In genomic region chr2:28431741-28432140, GRCh38 we compare ENCODE assay signal across 15 cellular contexts. TPM values are rescaled to one million over a fixed set of nuclear protein-coding genes. Genes with fewer than 3 reads are reported as not detected.
DNase-seq lines count a peak whose midpoint lies in the region; ATAC-seq and TF ChIP-seq lines count a peak whose summit lies in the region.
"Had no signal": no experiment of that assay in that cellular context is flagged by ENCODE, and none has a peak within 500 bp of the region (broad histone marks: within the 10 kb centered on the region; RNA-seq: fewer than 3 reads in every experiment).

No MANE protein-coding gene starts in this region.

- POLR2A ChIA-PET in activated CD4-positive, alpha-beta memory T cell treated with anti-CD3 and anti-CD28 coated beads, Interleukin-2, amount 10 ng/mL, durations not matched to agents 7 days and 5 days (lab: Charles Lee), result interaction anchor here (2.0 to 3.0 kb wide), 2 partner anchors 18 to 24 kb away, joined by 4 to 14 read pairs; no protein-coding TSS in a partner anchor
- POLR2A ChIA-PET in activated CD4-positive, alpha-beta memory T cell treated with anti-CD3 and anti-CD28 coated beads for 36 hours (lab: Charles Lee), result no interaction called here

- H3K4me2 ChIP-seq in neuronal stem cell (ENCODE audit: insufficient read depth, low read length, poor library complexity, severe bottlenecking), result no peak overlapping the region
- H3K4me2 ChIP-seq in trophoblast cell (ENCODE audit: low read length), result no peak overlapping the region
- H3K4me2 ChIP-seq: BLaER1 had no signal

- peaks cover 0 to 12% (median 0%) of the 10 kb centered on the region in 3 experiments for H3K27me3 ChIP-seq in neuronal stem cell (ENCODE audit: control insufficient read depth in 3 of 3, insufficient read depth in 3 of 3, low read depth in 1 of 3, low read length in 3 of 3)
- H3K27me3 ChIP-seq in trophoblast cell (ENCODE audit: insufficient read depth, low read length), result no peaks in the 10 kb centered on the region
- H3K27me3 ChIP-seq: BLaER1 had no signal

- no peak overlapping the region for H3K4me3 Mint-ChIP-seq in activated CD4-positive, alpha-beta memory T cell treated with anti-CD3 and anti-CD28 coated beads, Interleukin-2, amount 10 ng/mL, durations not matched to agents 7 days and 5 days
- no peak overlapping the region for H3K4me3 Mint-ChIP-seq in activated CD4-positive, alpha-beta memory T cell treated with anti-CD3 and anti-CD28 coated beads for 36 hours
- H3K4me3 Mint-ChIP-seq in CD14-positive monocyte (no peak overlapping the region), nephron progenitor cell (no peak overlapping the region)
- H3K4me3 Mint-ChIP-seq in activated T-helper 17 cell treated with anti-CD3 and anti-CD28 coated beads, Interleukin-2, amount 50 U/mL, for 72 hours, result no peak overlapping the region
- H3K4me3 Mint-ChIP-seq: CD4-positive, CD25-positive, alpha-beta regulatory T cell had no signal

- H3K4me3 ChIP-seq in neuronal stem cell (ENCODE audit: low read length in 2 of 2), result no peak overlapping the region
- no peak overlapping the region for H3K4me3 ChIP-seq in trophoblast cell (ENCODE audit: low read depth, low read length)
- H3K4me3 ChIP-seq: BLaER1 had no signal

- no peak overlapping the region for H4K12ac ChIP-seq in trophoblast cell (ENCODE audit: low read depth, low read length)

- no peaks in the 10 kb centered on the region for H3K27me3 Mint-ChIP-seq in activated CD4-positive, alpha-beta memory T cell treated with anti-CD3 and anti-CD28 coated beads, Interleukin-2, amount 10 ng/mL, durations not matched to agents 7 days and 5 days
- no peaks in the 10 kb centered on the region for H3K27me3 Mint-ChIP-seq in activated CD4-positive, alpha-beta memory T cell treated with anti-CD3 and anti-CD28 coated beads for 36 hours
- H3K27me3 Mint-ChIP-seq in CD14-positive monocyte (ENCODE audit: low read depth in 3 of 3) (peaks cover 0 to 4% (median 0%) of the 10 kb centered on the region in 3 donors), nephron progenitor cell (ENCODE audit: low read depth, poor library complexity) (no peaks in the 10 kb centered on the region)
- no peaks in the 10 kb centered on the region for H3K27me3 Mint-ChIP-seq in activated T-helper 17 cell treated with anti-CD3 and anti-CD28 coated beads, Interleukin-2, amount 50 U/mL, for 72 hours
- H3K27me3 Mint-ChIP-seq: CD4-positive, CD25-positive, alpha-beta regulatory T cell had no signal

- H2BK120ac ChIP-seq in neuronal stem cell (ENCODE audit: low read depth, low read length), result no peak overlapping the region
- H2BK120ac ChIP-seq in trophoblast cell (ENCODE audit: insufficient read depth, low read length, poor library complexity), result no peak overlapping the region

- WGBS in neuronal stem cell (ENCODE audit: extremely low coverage in 2 of 2, insufficient read length in 2 of 2, insufficient replicate concordance in 1 of 2), 2 donors, result no CpG with 5 or more reads among the region's 4 CpGs
- WGBS in trophoblast cell (ENCODE audit: extremely low coverage, insufficient coverage, insufficient read length), result no CpG with 5 or more reads among the region's 4 CpGs

- intact Hi-C loops in activated CD4-positive, alpha-beta memory T cell treated with anti-CD3 and anti-CD28 coated beads for 36 hours (cut with micrococcal nuclease), result no loop called here
- intact Hi-C loops in CD14-positive monocyte (cut with micrococcal nuclease), result no loop called here

- CTCF ChIA-PET in activated CD4-positive, alpha-beta memory T cell treated with anti-CD3 and anti-CD28 coated beads, Interleukin-2, amount 10 ng/mL, durations not matched to agents 7 days and 5 days (lab: Charles Lee), result interaction anchor here (1.4 kb wide), 2 partner anchors 18 to 678 kb away, joined by 3 read pairs; no protein-coding TSS in a partner anchor
- CTCF ChIA-PET in activated CD4-positive, alpha-beta memory T cell treated with anti-CD3 and anti-CD28 coated beads for 36 hours (lab: Charles Lee), result interaction anchor here (1.0 kb wide), 1 partner anchor 23 kb away, joined by 4 read pairs; no protein-coding TSS in a partner anchor

- no peak for DNase-seq in activated CD4-positive, alpha-beta memory T cell treated with anti-CD3 and anti-CD28 coated beads, Interleukin-2, amount 10 ng/mL, durations not matched to agents 7 days and 5 days
- DNase-seq in activated CD4-positive, alpha-beta memory T cell treated with anti-CD3 and anti-CD28 coated beads for 36 hours, result no peak
- DNase-seq in CD14-positive monocyte (ENCODE audit: low spot score) (peak; percentile 10), neuronal stem cell (ENCODE audit: low spot score) (no peak), trophoblast cell (no peak), nephron progenitor cell (no peak)
- DNase-seq: 8988T; AML-193; CD4-positive, CD25-positive, alpha-beta regulatory T cell; DMS53; GF-D8 had no signal

- H3K79me1 ChIP-seq in neuronal stem cell (ENCODE audit: low read depth, low read length), result no peaks in the 10 kb centered on the region
- peaks cover 3% of the 10 kb centered on the region for H3K79me1 ChIP-seq in trophoblast cell (ENCODE audit: low read length)

- peak overlapping the region; percentile 85 for H3K27ac Mint-ChIP-seq in activated CD4-positive, alpha-beta memory T cell treated with anti-CD3 and anti-CD28 coated beads, Interleukin-2, amount 10 ng/mL, durations not matched to agents 7 days and 5 days
- no peak overlapping the region for H3K27ac Mint-ChIP-seq in activated CD4-positive, alpha-beta memory T cell treated with anti-CD3 and anti-CD28 coated beads for 36 hours
- no peak overlapping the region for H3K27ac Mint-ChIP-seq in CD14-positive monocyte
- H3K27ac Mint-ChIP-seq in activated T-helper 17 cell treated with anti-CD3 and anti-CD28 coated beads, Interleukin-2, amount 50 U/mL, for 72 hours, result peak overlapping the region; percentile 73
- no peak overlapping the region for H3K27ac Mint-ChIP-seq in nephron progenitor cell

- H3K9ac ChIP-seq in neuronal stem cell (ENCODE audit: low read depth, low read length, poor library complexity) (peak overlapping the region; percentile 61), trophoblast cell (ENCODE audit: low read length) (no peak overlapping the region)
- H3K9ac ChIP-seq: BLaER1 had no signal

- H3K23ac ChIP-seq in neuronal stem cell (ENCODE audit: low read depth, low read length, poor library complexity) (peak overlapping the region; percentile 25), trophoblast cell (ENCODE audit: low read length) (no peak overlapping the region)

- no peak overlapping the region for H2BK5ac ChIP-seq in neuronal stem cell (ENCODE audit: low read length)
- H2BK5ac ChIP-seq in trophoblast cell (ENCODE audit: low read depth, low read length, poor library complexity), result no peak overlapping the region

- H3K4ac ChIP-seq in neuronal stem cell (ENCODE audit: low read length) (no peak overlapping the region), trophoblast cell (ENCODE audit: low read depth, low read length) (no peak overlapping the region)

- H3K4me1 ChIP-seq in neuronal stem cell (ENCODE audit: control insufficient read depth in 2 of 2, insufficient read depth in 1 of 2, low read depth in 1 of 2, low read length in 2 of 2) (peaks cover 0 to 7% of the 10 kb centered on the region in 2 donors), trophoblast cell (ENCODE audit: control insufficient read depth in 1 of 2, insufficient read depth in 2 of 2, low read length in 2 of 2) (peaks cover 3% of the 10 kb centered on the region in 2 experiments)
- H3K4me1 ChIP-seq: BLaER1 had no signal

- no peak overlapping the region for H2BK15ac ChIP-seq in neuronal stem cell (ENCODE audit: low read length)

- H3K18ac ChIP-seq in neuronal stem cell (ENCODE audit: low read length) (no peak overlapping the region), trophoblast cell (ENCODE audit: low read length) (no peak overlapping the region)

- no peaks in the 10 kb centered on the region for H3K79me2 ChIP-seq in trophoblast cell (ENCODE audit: control insufficient read depth, insufficient read depth, low read length, poor library complexity)

- H3K14ac ChIP-seq in neuronal stem cell (ENCODE audit: low read length), result no peak overlapping the region
- no peak overlapping the region for H3K14ac ChIP-seq in trophoblast cell (ENCODE audit: low read length)

- H3K9me3 ChIP-seq in neuronal stem cell (replicated peaks in 1 of 2; ENCODE audit: control insufficient read depth in 2 of 2, insufficient read depth in 1 of 2, low read depth in 1 of 2, low read length in 2 of 2), result peaks cover 0 to 3% of the 10 kb centered on the region in 2 donors
- H3K9me3 ChIP-seq in trophoblast cell (ENCODE audit: insufficient read depth, low read depth, low read length), result no peaks in the 10 kb centered on the region

- H2AFZ ChIP-seq in neuronal stem cell (ENCODE audit: low read length) (no peak overlapping the region), trophoblast cell (ENCODE audit: insufficient read depth, low read length, poor library complexity) (no peak overlapping the region)

- TF ChIP-seq CTCF in CD14-positive monocyte (IDR thresholded peaks at IDR 0.05) (no peak), nephron progenitor cell (IDR thresholded peaks at IDR 0.05) (no peak)

- no peaks in the 10 kb centered on the region for H3K36me3 ChIP-seq in neuronal stem cell (replicated peaks in 1 of 2; ENCODE audit: control insufficient read depth in 2 of 2, insufficient read depth in 2 of 2, low read length in 2 of 2)
- H3K36me3 ChIP-seq in trophoblast cell (ENCODE audit: control insufficient read depth in 1 of 2, insufficient read depth in 2 of 2, low read length in 2 of 2), result no peaks in the 10 kb centered on the region
- H3K36me3 ChIP-seq: BLaER1 had no signal

- H2AK5ac ChIP-seq in neuronal stem cell (ENCODE audit: low read depth, low read length), result no peak overlapping the region
- H2AK5ac ChIP-seq in trophoblast cell (ENCODE audit: low read length), result no peak overlapping the region

- no peak overlapping the region for H4K8ac ChIP-seq in neuronal stem cell (ENCODE audit: low read depth, low read length)
- H4K8ac ChIP-seq in trophoblast cell (ENCODE audit: low read depth, low read length), result no peak overlapping the region

- H3K9me3 Mint-ChIP-seq in activated CD4-positive, alpha-beta memory T cell treated with anti-CD3 and anti-CD28 coated beads, Interleukin-2, amount 10 ng/mL, durations not matched to agents 7 days and 5 days, result peaks cover 13% of the 10 kb centered on the region
- H3K9me3 Mint-ChIP-seq in activated CD4-positive, alpha-beta memory T cell treated with anti-CD3 and anti-CD28 coated beads for 36 hours, result peaks cover 13% of the 10 kb centered on the region
- H3K9me3 Mint-ChIP-seq in CD14-positive monocyte (peaks cover 0 to 4% (median 0%) of the 10 kb centered on the region in 7 donors), nephron progenitor cell (peaks cover 20% of the 10 kb centered on the region)
- no peaks in the 10 kb centered on the region for H3K9me3 Mint-ChIP-seq in activated T-helper 17 cell treated with anti-CD3 and anti-CD28 coated beads, Interleukin-2, amount 50 U/mL, for 72 hours

- H2BK12ac ChIP-seq in neuronal stem cell (ENCODE audit: low read length), result no peak overlapping the region
- H2BK12ac ChIP-seq in trophoblast cell (ENCODE audit: low read length), result no peak overlapping the region

- H3K27ac ChIP-seq in neuronal stem cell (replicated peaks; ENCODE audit: low read length) (no peak overlapping the region), trophoblast cell (ENCODE audit: low read depth, low read length) (no peak overlapping the region)
- H3K27ac ChIP-seq: BLaER1 had no signal

- H3K36me3 Mint-ChIP-seq in activated CD4-positive, alpha-beta memory T cell treated with anti-CD3 and anti-CD28 coated beads, Interleukin-2, amount 10 ng/mL, durations not matched to agents 7 days and 5 days (ENCODE audit: low read depth), result peaks cover 13% of the 10 kb centered on the region
- H3K36me3 Mint-ChIP-seq in activated CD4-positive, alpha-beta memory T cell treated with anti-CD3 and anti-CD28 coated beads for 36 hours, result no peaks in the 10 kb centered on the region
- H3K36me3 Mint-ChIP-seq in CD14-positive monocyte (peaks cover 0 to 4% of the 10 kb centered on the region in 2 donors), nephron progenitor cell (ENCODE audit: low read depth) (no peaks in the 10 kb centered on the region)
- H3K36me3 Mint-ChIP-seq in activated T-helper 17 cell treated with anti-CD3 and anti-CD28 coated beads, Interleukin-2, amount 50 U/mL, for 72 hours (ENCODE audit: low read depth), result no peaks in the 10 kb centered on the region
- H3K36me3 Mint-ChIP-seq: CD4-positive, CD25-positive, alpha-beta regulatory T cell had no signal

- H3K4me1 Mint-ChIP-seq in activated CD4-positive, alpha-beta memory T cell treated with anti-CD3 and anti-CD28 coated beads, Interleukin-2, amount 10 ng/mL, durations not matched to agents 7 days and 5 days, result peaks cover 74% of the 10 kb centered on the region
- peaks cover 28% of the 10 kb centered on the region for H3K4me1 Mint-ChIP-seq in activated CD4-positive, alpha-beta memory T cell treated with anti-CD3 and anti-CD28 coated beads for 36 hours (ENCODE audit: low read depth)
- H3K4me1 Mint-ChIP-seq in CD14-positive monocyte (peaks cover 50% of the 10 kb centered on the region), nephron progenitor cell (peaks cover 18% of the 10 kb centered on the region)
- peaks cover 30% of the 10 kb centered on the region for H3K4me1 Mint-ChIP-seq in activated T-helper 17 cell treated with anti-CD3 and anti-CD28 coated beads, Interleukin-2, amount 50 U/mL, for 72 hours

- no peak for ATAC-seq in activated T-helper 17 cell treated with anti-CD3 and anti-CD28 coated beads, Interleukin-2, amount 50 U/mL, for 72 hours (replicated peaks)
- ATAC-seq in GM18520 (IDR thresholded peaks at IDR 0.05; ENCODE audit: unreplicated experiment), result no peak
- ATAC-seq: HCT116 had no signal

- H4K91ac ChIP-seq in neuronal stem cell (ENCODE audit: low read depth, low read length, poor library complexity), result no peak overlapping the region
- H4K91ac ChIP-seq in trophoblast cell (ENCODE audit: low read depth, low read length), result no peak overlapping the region

RNA-seq across cellular contexts. Expression of gene FOSL2, which starts 39.1 kb away (rescaled TPM):
- 100 to 1,000 TPM in 1 of 2 experiments, 10 to 100 TPM in 1; 96.4 to 100 TPM for total RNA-seq in activated CD4-positive, alpha-beta memory T cell treated with anti-CD3 and anti-CD28 coated beads, Interleukin-2, amount 10 ng/mL, durations not matched to agents 7 days and 5 days
- 100 to 1,000 TPM; 172 to 182 TPM for total RNA-seq in activated CD4-positive, alpha-beta memory T cell treated with anti-CD3 and anti-CD28 coated beads for 36 hours
- 10 to 100 TPM; 24.8 to 28.6 TPM for polyA plus RNA-seq in CD14-positive monocyte
- 100 to 1,000 TPM in 1 of 2 donors, 10 to 100 TPM in 1; 90.9 to 214 TPM for total RNA-seq in activated T-helper 17 cell treated with anti-CD3 and anti-CD28 coated beads, Interleukin-2, amount 50 U/mL, for 72 hours
- 6.6 TPM for polyA plus RNA-seq in neuronal stem cell (2013, experiment 1 of 2)
- 6.6 TPM for polyA plus RNA-seq in neuronal stem cell (2013, experiment 2 of 2)
- 25.9 and 27.5 TPM in 2 replicates for polyA plus RNA-seq in trophoblast cell (2013)

Comparison
In these comparisons a context has a peak if more than half of its experiments do, and no peak if none do; other contexts are left out.
1. H3K27ac Mint-ChIP-seq: peak in activated CD4-positive, alpha-beta memory T cell treated with anti-CD3 and anti-CD28 coated beads, Interleukin-2, amount 10 ng/mL, durations not matched to agents 7 days and 5 days (single experiment) and activated T-helper 17 cell treated with anti-CD3 and anti-CD28 coated beads, Interleukin-2, amount 50 U/mL, for 72 hours (single experiment); none in activated CD4-positive, alpha-beta memory T cell treated with anti-CD3 and anti-CD28 coated beads for 36 hours (single experiment), CD14-positive monocyte (0 of 7) and nephron progenitor cell (single experiment).